In genomic region chr4:1045193-1045594, GRCh38 we compare ENCODE assay signal across 2 cellular contexts.
TF ChIP-seq lines count a peak whose summit lies in the region.

No MANE protein-coding gene starts in this region.

TF ChIP-seq in A549, 52 proteins besides CTCF, POLR2A, EP300 and RAD21:
- TF ChIP-seq JUNB (IDR thresholded peaks at IDR 0.05) (no peak), PBX3 (IDR thresholded peaks at IDR 0.05) (no peak), HOXA7 (CRISPR knock-in tag; IDR thresholded peaks at IDR 0.05) (no peak), HOXB13 (CRISPR knock-in tag; IDR thresholded peaks at IDR 0.05; ENCODE audit: low read depth) (no peak), ZNF302 (CRISPR knock-in tag; IDR thresholded peaks at IDR 0.05) (no peak), HMGXB4 (CRISPR knock-in tag; IDR thresholded peaks at IDR 0.05; ENCODE audit: borderline replicate concordance) (no peak), BCL3 (IDR thresholded peaks at IDR 0.05) (no peak), ZFP36 (IDR thresholded peaks at IDR 0.05; ENCODE audit: borderline replicate concordance, partially characterized antibody) (no peak), REST (IDR thresholded peaks at IDR 0.05) (no peak), ZC3H11A (IDR thresholded peaks at IDR 0.05) (no peak), CHD4 (IDR thresholded peaks at IDR 0.05; ENCODE audit: borderline replicate concordance) (no peak), JUN (IDR thresholded peaks at IDR 0.05) (no peak), CHD2 (IDR thresholded peaks at IDR 0.05; ENCODE audit: low read length, partially characterized antibody) (no peak), MYC (IDR thresholded peaks at IDR 0.05; ENCODE audit: borderline replicate concordance, low read length) (no peak), ATOH8 (CRISPR knock-in tag; IDR thresholded peaks at IDR 0.05; ENCODE audit: low read depth) (no peak), NR3C1 (IDR thresholded peaks at IDR 0.05) (no peak)

TF ChIP-seq in HCT116, 20 proteins besides CTCF, POLR2A, EP300 and RAD21:
- TF ChIP-seq TCF7L2 (IDR thresholded peaks at IDR 0.05; ENCODE audit: borderline replicate concordance, extremely low read depth, insufficient read depth, insufficient read length), result no peak
